ENCODE assay signal across 10 cellular contexts in genomic region chr6:160042014-160042773, GRCh38.
A peak's percentile ranks its signal among the peaks of the same experiment; 100 is the strongest.
DNase-seq lines count a peak whose midpoint lies in the region; FAIRE-seq and TF ChIP-seq lines count a peak whose summit lies in the region.
"Had no signal": no experiment of that assay in that cellular context is flagged by ENCODE, and none has a peak within 500 bp of the region (broad histone marks: within the 10 kb centered on the region; RNA-seq: fewer than 3 reads in every experiment).

No MANE protein-coding gene starts in this region.

- DNase-seq in activated T-cell treated with anti-CD3 and anti-CD28 coated beads, Interleukin-2, amount 50 U/mL, for 24 hours, result no peak
- DNase-seq in activated T-cell treated with anti-CD3 and anti-CD28 coated beads for 4 hours (no peak), astrocyte (ENCODE audit: low read depth) (peak; percentile 84), islet precursor cell (peak; percentile 29), NCI-H2196 treated with DMSO at 0.1 percent for 48 hours (lab: John Stamatoyannopoulos, UW; ENCODE audit: unreplicated experiment) (no peak), iPS-NIHi11 (ENCODE audit: low spot score) (no peak), T1000 (lab: John Stamatoyannopoulos, UW) (no peak)
- DNase-seq: activated naive CD4-positive, alpha-beta T cell; NCI-H187 had no signal

- peaks cover 97% of the 10 kb centered on the region for H3K36me3 Mint-ChIP-seq in activated T-cell treated with anti-CD3 and anti-CD28 coated beads, Interleukin-2, amount 50 U/mL, for 24 hours (ENCODE audit: low read depth)
- peaks cover 27% of the 10 kb centered on the region for H3K36me3 Mint-ChIP-seq in astrocyte (ENCODE audit: low read depth, unreplicated experiment)

- H3K4me2 ChIP-seq in astrocyte (ENCODE audit: low read length), result peak overlapping the region; percentile 81

- H3K9me3 Mint-ChIP-seq in activated T-cell treated with anti-CD3 and anti-CD28 coated beads, Interleukin-2, amount 50 U/mL, for 24 hours, result no peaks in the 10 kb centered on the region
- no peaks in the 10 kb centered on the region for H3K9me3 Mint-ChIP-seq in astrocyte (ENCODE audit: unreplicated experiment)

- no peaks in the 10 kb centered on the region for H3K79me2 ChIP-seq in astrocyte (ENCODE audit: insufficient read depth, low read length)

- peaks cover 14% of the 10 kb centered on the region for H3K4me1 Mint-ChIP-seq in activated T-cell treated with anti-CD3 and anti-CD28 coated beads, Interleukin-2, amount 50 U/mL, for 24 hours (ENCODE audit: low read depth)
- H3K4me1 Mint-ChIP-seq in astrocyte (ENCODE audit: low read depth, unreplicated experiment), result peaks cover 10% of the 10 kb centered on the region

- H3K36me3 ChIP-seq in astrocyte (ENCODE audit: insufficient read depth, low read length) (peaks cover 26% of the 10 kb centered on the region), thymus (ENCODE audit: control insufficient read depth, insufficient read depth) (peaks cover 66% of the 10 kb centered on the region)

- H3K4me3 ChIP-seq in astrocyte (ENCODE audit: insufficient read depth, low read depth, low read length) (peak overlapping the region; percentile 31), thymus (ENCODE audit: low read length) (no peak overlapping the region)

- TF ChIP-seq CTCF in astrocyte (IDR thresholded peaks at IDR 0.05; ENCODE audit: insufficient read depth, low read depth, low read length), result no peak

- H4K20me1 ChIP-seq in astrocyte (ENCODE audit: insufficient read depth, low read length), result peaks cover 19% of the 10 kb centered on the region

- no peak overlapping the region for H3K4me3 Mint-ChIP-seq in activated T-cell treated with anti-CD3 and anti-CD28 coated beads, Interleukin-2, amount 50 U/mL, for 24 hours
- no peak overlapping the region for H3K4me3 Mint-ChIP-seq in astrocyte (ENCODE audit: unreplicated experiment)

- H3K27ac ChIP-seq in astrocyte (ENCODE audit: low read depth, low read length), result peak overlapping the region; percentile 83
- H3K27ac ChIP-seq in thymus (ENCODE audit: low read depth), result peak overlapping the region; percentile 44

- peak overlapping the region; percentile 63 for H3K9ac ChIP-seq in astrocyte (ENCODE audit: low read length)

- H3K27me3 ChIP-seq in astrocyte (ENCODE audit: insufficient read depth, low read length) (no peaks in the 10 kb centered on the region), thymus (ENCODE audit: control insufficient read depth, insufficient read depth) (no peaks in the 10 kb centered on the region)

- WGBS in thymus, result 84% methylated on average over 12 of the region's 12 CpGs

- no peak overlapping the region for H2AFZ ChIP-seq in astrocyte (ENCODE audit: low read depth, low read length)

- no peaks in the 10 kb centered on the region for H3K9me3 ChIP-seq in astrocyte (ENCODE audit: insufficient read depth, low read depth, low read length)
- H3K9me3 ChIP-seq in thymus (ENCODE audit: control insufficient read depth), result no peaks in the 10 kb centered on the region

- no peaks in the 10 kb centered on the region for H3K27me3 Mint-ChIP-seq in activated T-cell treated with anti-CD3 and anti-CD28 coated beads, Interleukin-2, amount 50 U/mL, for 24 hours
- no peaks in the 10 kb centered on the region for H3K27me3 Mint-ChIP-seq in astrocyte (ENCODE audit: low read depth, unreplicated experiment)

- FAIRE-seq in astrocyte (lab: Jason Lieb, UNC), result peak; percentile 17

- H3K4me1 ChIP-seq in astrocyte (ENCODE audit: insufficient read depth, low read length), result peaks cover 31% of the 10 kb centered on the region
- peaks cover 14% of the 10 kb centered on the region for H3K4me1 ChIP-seq in thymus (ENCODE audit: control insufficient read depth, insufficient read depth, low read length)

- H3K27ac Mint-ChIP-seq in activated T-cell treated with anti-CD3 and anti-CD28 coated beads, Interleukin-2, amount 50 U/mL, for 24 hours, result peak overlapping the region; percentile 29
- peak overlapping the region; percentile 28 for H3K27ac Mint-ChIP-seq in astrocyte (ENCODE audit: unreplicated experiment)

Comparison
In these comparisons a context has a peak if more than half of its experiments do, and no peak if none do; other contexts are left out.
1. DNase-seq: peak in astrocyte (single experiment) and islet precursor cell (single experiment); none in activated T-cell treated with anti-CD3 and anti-CD28 coated beads, Interleukin-2, amount 50 U/mL, for 24 hours (single experiment), activated T-cell treated with anti-CD3 and anti-CD28 coated beads for 4 hours (single experiment), NCI-H2196 treated with DMSO at 0.1 percent for 48 hours (single experiment), iPS-NIHi11 (single experiment) and T1000 (single experiment).